8 cellular contexts compared by ENCODE assay signal in the genomic region with DNA sequence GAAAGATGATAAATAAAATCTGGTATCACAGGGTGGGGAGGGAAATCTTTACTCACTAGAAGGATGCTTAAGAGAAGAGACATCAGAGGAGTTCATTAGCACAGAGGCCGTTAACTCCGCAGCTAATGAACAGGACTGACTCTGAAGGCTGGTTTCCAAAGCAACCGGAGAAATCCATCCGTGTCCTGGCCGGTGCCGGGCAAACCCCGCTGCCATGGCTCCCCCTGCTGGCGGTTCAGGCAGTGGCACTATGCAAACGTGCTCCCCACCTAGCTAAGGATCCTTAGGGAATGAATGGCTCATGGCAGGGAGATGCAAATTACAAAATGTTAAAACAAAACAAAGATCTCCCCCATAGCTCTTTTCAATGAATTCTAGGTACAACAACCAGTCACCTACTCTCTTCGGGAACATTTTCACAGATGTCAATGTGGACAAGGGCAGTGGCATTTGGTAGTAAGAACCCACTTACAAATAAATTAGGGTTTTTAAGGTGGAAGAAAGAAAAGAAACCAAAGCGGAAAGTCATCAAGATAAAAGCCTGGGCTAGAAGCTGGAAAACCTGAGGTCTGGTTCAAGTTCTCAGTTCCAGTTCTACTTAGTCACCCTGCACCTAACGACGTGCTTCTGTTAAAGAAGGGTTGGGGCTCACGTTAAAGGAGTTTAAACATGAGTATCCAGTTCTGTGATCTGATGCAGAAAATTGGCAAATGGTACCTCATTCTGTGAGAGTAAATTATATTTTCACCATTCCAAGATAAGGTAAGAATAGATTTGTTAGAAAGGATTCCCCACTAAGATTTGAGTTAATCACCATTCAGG.
DNase-seq lines count a peak whose midpoint lies in the region; ATAC-seq, FAIRE-seq and TF ChIP-seq lines count a peak whose summit lies in the region.

No MANE protein-coding gene starts in this region.

- DNase-seq in AG04449 (ENCODE audit: low read depth, low spot score) (no peak), GM18507 (ENCODE audit: extremely low spot score, insufficient read length, low read depth) (no peak), HT1080 (ENCODE audit: low read depth) (peak; percentile 68), left ventricle myocardium inferior (peak; percentile 67), pulmonary artery endothelial cell (ENCODE audit: low read depth, low spot score) (peak; percentile 13), SIG-M5 treated with dmso at 0.1 percent for 504 hours (lab: John Stamatoyannopoulos, UW; ENCODE audit: unreplicated experiment) (no peak)
- DNase-seq in activated naive CD8-positive, alpha-beta T cell treated with anti-CD3 and anti-CD28 coated beads, Interleukin-2, amount 50 U/mL, for 24 hours, result peak; percentile 84

- intact Hi-C loops in left ventricle myocardium inferior (cut with micrococcal nuclease), result no loop called here

- no peaks in the 10 kb centered on the region for H3K4me1 ChIP-seq in left ventricle myocardium inferior

- H3K9me3 Mint-ChIP-seq in activated naive CD8-positive, alpha-beta T cell treated with anti-CD3 and anti-CD28 coated beads, Interleukin-2, amount 50 U/mL, for 24 hours, result no peaks in the 10 kb centered on the region

- no peak overlapping the region for H3K27ac ChIP-seq in left ventricle myocardium inferior (replicated peaks)

- H3K4me3 Mint-ChIP-seq in activated naive CD8-positive, alpha-beta T cell treated with anti-CD3 and anti-CD28 coated beads, Interleukin-2, amount 50 U/mL, for 24 hours, result no peak overlapping the region

- no peaks in the 10 kb centered on the region for H3K9me3 ChIP-seq in left ventricle myocardium inferior (replicated peaks)

- H3K4me3 ChIP-seq in AG04449 (ENCODE audit: low read depth, low read length) (no peak overlapping the region), left ventricle myocardium inferior (no peak overlapping the region)

- H3K27ac Mint-ChIP-seq in activated naive CD8-positive, alpha-beta T cell treated with anti-CD3 and anti-CD28 coated beads, Interleukin-2, amount 50 U/mL, for 24 hours, result no peak overlapping the region

- CTCF ChIA-PET in AG04449 (lab: Yijun Ruan, JAX), result interaction anchor here (0.6 to 4.3 kb wide), 57 partner anchors 8 to 1192 kb away, joined by 3 to 59 read pairs (median 4); no protein-coding TSS in a partner anchor

- ATAC-seq in SK-N-SH treated with all-trans-retinoic acid at 6 μM for 48 hours, result peak; percentile 97
- ATAC-seq in activated naive CD8-positive, alpha-beta T cell treated with anti-CD3 and anti-CD28 coated beads, Interleukin-2, amount 50 U/mL, for 24 hours, result peak; percentile 82

- H3K4me1 Mint-ChIP-seq in activated naive CD8-positive, alpha-beta T cell treated with anti-CD3 and anti-CD28 coated beads, Interleukin-2, amount 50 U/mL, for 24 hours, result peaks cover 10% of the 10 kb centered on the region

- peak; percentile 67 for FAIRE-seq in GM18507 (lab: Jason Lieb, UNC)

- H3K27me3 ChIP-seq in left ventricle myocardium inferior (ENCODE audit: low read depth), result no peaks in the 10 kb centered on the region

- H3K36me3 ChIP-seq in left ventricle myocardium inferior, result peaks cover 51% of the 10 kb centered on the region

- peaks cover 9% of the 10 kb centered on the region for H3K36me3 Mint-ChIP-seq in activated naive CD8-positive, alpha-beta T cell treated with anti-CD3 and anti-CD28 coated beads, Interleukin-2, amount 50 U/mL, for 24 hours (ENCODE audit: low read depth)

- TF ChIP-seq CTCF in AG04449 (IDR thresholded peaks at IDR 0.05; ENCODE audit: insufficient read depth, low read length, missing control alignments) (peak; percentile 96), left ventricle myocardium inferior (IDR thresholded peaks at IDR 0.05; ENCODE audit: borderline replicate concordance) (peak; percentile 97)

- POLR2A ChIA-PET in AG04449 (lab: Yijun Ruan, JAX), result interaction anchor here (0.6 kb wide), 1 partner anchor 1986 kb away, joined by 3 read pairs; no protein-coding TSS in a partner anchor

- no peaks in the 10 kb centered on the region for H3K27me3 Mint-ChIP-seq in activated naive CD8-positive, alpha-beta T cell treated with anti-CD3 and anti-CD28 coated beads, Interleukin-2, amount 50 U/mL, for 24 hours

TF ChIP-seq in SK-N-SH treated with all-trans-retinoic acid at 6 μM for 48 hours, 23 proteins besides CTCF, POLR2A, EP300 and RAD21:
- TF ChIP-seq ZFP3 (CRISPR knock-in tag; IDR thresholded peaks at IDR 0.05), result no peak
- TF ChIP-seq, protein P1, sequence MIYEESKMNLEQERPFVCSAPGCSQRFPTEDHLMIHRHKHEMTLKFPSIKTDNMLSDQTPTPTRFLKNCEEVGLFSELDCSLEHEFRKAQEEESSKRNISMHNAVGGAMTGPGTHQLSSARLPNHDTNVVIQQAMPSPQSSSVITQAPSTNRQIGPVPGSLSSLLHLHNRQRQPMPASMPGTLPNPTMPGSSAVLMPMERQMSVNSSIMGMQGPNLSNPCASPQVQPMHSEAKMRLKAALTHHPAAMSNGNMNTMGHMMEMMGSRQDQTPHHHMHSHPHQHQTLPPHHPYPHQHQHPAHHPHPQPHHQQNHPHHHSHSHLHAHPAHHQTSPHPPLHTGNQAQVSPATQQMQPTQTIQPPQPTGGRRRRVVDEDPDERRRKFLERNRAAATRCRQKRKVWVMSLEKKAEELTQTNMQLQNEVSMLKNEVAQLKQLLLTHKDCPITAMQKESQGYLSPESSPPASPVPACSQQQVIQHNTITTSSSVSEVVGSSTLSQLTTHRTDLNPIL (CRISPR knock-in tag; IDR thresholded peaks at IDR 0.05; ENCODE audit: low read depth), result no peak
- TF ChIP-seq ZNF565 (CRISPR knock-in tag; conservative IDR thresholded peaks at IDR 0.05; ENCODE audit: low read depth), result no peak

Comparison
In these comparisons a context has a peak if more than half of its experiments do, and no peak if none do; other contexts are left out.
1. DNase-seq: peak in HT1080 (single experiment), activated naive CD8-positive, alpha-beta T cell treated with anti-CD3 and anti-CD28 coated beads, Interleukin-2, amount 50 U/mL, for 24 hours (single experiment), left ventricle myocardium inferior (single experiment) and pulmonary artery endothelial cell (single experiment); none in AG04449 (single experiment), GM18507 (single experiment) and SIG-M5 treated with dmso at 0.1 percent for 504 hours (single experiment).